ENCODE assay signal across 9 cellular contexts in the genomic region with DNA sequence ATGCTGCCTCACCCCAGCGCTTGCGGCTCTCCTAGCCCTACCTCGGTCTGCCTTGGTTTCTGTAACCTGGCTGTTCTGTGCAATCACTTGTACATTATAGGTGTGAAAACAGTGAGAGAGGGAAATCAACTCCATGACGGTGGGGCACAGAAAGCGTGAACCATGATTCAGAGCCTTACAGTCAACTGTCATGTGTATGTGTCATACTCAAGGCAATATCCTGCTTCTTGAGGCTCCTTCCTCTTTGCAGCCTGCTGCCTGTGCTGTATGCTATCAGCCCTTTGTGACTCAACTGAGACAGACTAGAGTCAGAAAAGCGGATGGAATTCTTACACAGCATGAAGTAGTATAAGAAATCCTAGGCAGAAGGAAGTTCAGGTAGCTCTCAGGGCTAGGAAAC. TPM values are rescaled to one million over a fixed set of nuclear protein-coding genes. Genes with fewer than 3 reads are reported as not detected.
DNase-seq lines count a peak whose midpoint lies in the region; ATAC-seq and TF ChIP-seq lines count a peak whose summit lies in the region.
"Had no signal": no experiment of that assay in that cellular context is flagged by ENCODE, and none has a peak within 500 bp of the region (broad histone marks: within the 10 kb centered on the region; RNA-seq: fewer than 3 reads in every experiment).

No MANE protein-coding gene starts in this region.

- TF ChIP-seq EP300 in upper lobe of left lung (IDR thresholded peaks at IDR 0.05) = no peak

- H3K4me3 ChIP-seq in foreskin fibroblast (ENCODE audit: low read depth in 1 of 2, low read length in 2 of 2) = no peak overlapping the region
- H3K4me3 ChIP-seq in upper lobe of left lung = no peak overlapping the region
- H3K4me3 ChIP-seq: BLaER1 had no signal

- 73 to 81% methylated on average over 6 of the region's 6 CpGs for WGBS in upper lobe of left lung, 2 donors

- ATAC-seq in upper lobe of left lung (ENCODE audit: low FRiP score in 2 of 2) (peak; percentile 56 to 70), HG02623 (IDR thresholded peaks at IDR 0.05; ENCODE audit: unreplicated experiment) (no peak), HG03457 (IDR thresholded peaks at IDR 0.05; ENCODE audit: unreplicated experiment) (no peak)

- H3K27me3 ChIP-seq in upper lobe of left lung = peaks cover 0 to 13% (median 4%) of the 10 kb centered on the region in 4 donors

- no peak for TF ChIP-seq POLR2A in upper lobe of left lung (IDR thresholded peaks at IDR 0.05)

- peaks cover 0 to 3% (median 0%) of the 10 kb centered on the region in 4 donors for H3K9me3 ChIP-seq in upper lobe of left lung

- DNase-seq in activated gamma-delta T cell treated with Interleukin-2 at 50 U/mL for 16 hours = peak; percentile 16
- no peak for DNase-seq in activated gamma-delta T cell (lab: John Stamatoyannopoulos, UW)
- DNase-seq in activated CD4-positive, alpha-beta T cell treated with anti-CD3 and anti-CD28 coated beads, Interleukin-2, amount 50 U/mL, for 4 hours = peak; percentile 13 to 15
- peak; percentile 85 to 86 for DNase-seq in foreskin fibroblast
- DNase-seq in upper lobe of left lung = peak in 1 of 2 donors; percentile 40
- no peak for DNase-seq in DMS79 treated with DMSO at 0.1 percent for 48 hours (lab: John Stamatoyannopoulos, UW)

- H3K36me3 ChIP-seq in upper lobe of left lung = no peaks in the 10 kb centered on the region
- H3K36me3 ChIP-seq: BLaER1 had no signal

- no peak overlapping the region for H3K27ac ChIP-seq in upper lobe of left lung
- H3K27ac ChIP-seq: BLaER1 had no signal

- TF ChIP-seq CTCF in foreskin fibroblast (IDR thresholded peaks at IDR 0.05; ENCODE audit: low read depth, low read length) (no peak), upper lobe of left lung (IDR thresholded peaks at IDR 0.05) (no peak)

- H3K4me1 ChIP-seq in upper lobe of left lung = peaks cover 19 to 22% (median 20%) of the 10 kb centered on the region in 4 donors

RNA-seq across cellular contexts. Expression of gene NRIP3, which starts 2.1 kb away (rescaled TPM):
- total RNA-seq in upper lobe of left lung = 1 to 10 TPM in 2 of 6 donors, under 1 TPM in 4; under 0.01 to 5.5 (median 0.87) TPM

RNA-seq across cellular contexts. Expression of gene TMEM9B, which starts 37.5 kb away (rescaled TPM):
- 10 to 100 TPM; 23.0 to 86.6 (median 56.0) TPM for total RNA-seq in upper lobe of left lung

RNA-seq across cellular contexts. Expression of gene ASCL3, which starts 58.9 kb away (rescaled TPM):
- not detected for total RNA-seq in upper lobe of left lung

Comparison
In these comparisons a context has a peak if more than half of its experiments do, and no peak if none do; other contexts are left out.
1. DNase-seq: peak in activated gamma-delta T cell treated with Interleukin-2 at 50 U/mL for 16 hours (single experiment), activated CD4-positive, alpha-beta T cell treated with anti-CD3 and anti-CD28 coated beads, Interleukin-2, amount 50 U/mL, for 4 hours (2 of 2) and foreskin fibroblast (2 of 2); none in activated gamma-delta T cell (single experiment) and DMS79 treated with DMSO at 0.1 percent for 48 hours (single experiment).
2. ATAC-seq: peak in upper lobe of left lung (2 of 2); none in HG02623 (single experiment) and HG03457 (single experiment).